In genomic region chr13:73401769-73402168, GRCh38 we compare ENCODE assay signal across 26 cellular contexts.
DNase-seq lines count a peak whose midpoint lies in the region; ATAC-seq and TF ChIP-seq lines count a peak whose summit lies in the region.
"Had no signal": no experiment of that assay in that cellular context is flagged by ENCODE, and none has a peak within 500 bp of the region (broad histone marks: within the 10 kb centered on the region; RNA-seq: fewer than 3 reads in every experiment).

No MANE protein-coding gene starts in this region.

- H3K9me3 ChIP-seq in WERI-Rb-1 (ENCODE audit: severe bottlenecking) (no peaks in the 10 kb centered on the region), upper lobe of right lung (no peaks in the 10 kb centered on the region)
- H3K9me3 ChIP-seq: BLaER1, body of pancreas, tibial artery had no signal

- no peaks in the 10 kb centered on the region for H3K4me1 Mint-ChIP-seq in activated naive CD4-positive, alpha-beta T cell treated with anti-CD3 and anti-CD28 coated beads, Interleukin-2, amount 10 ng/mL, durations not matched to agents 7 days and 5 days
- H3K4me1 Mint-ChIP-seq: activated T-helper 17 cell treated with anti-CD3 and anti-CD28 coated beads, Interleukin-2, amount 50 U/mL, for 72 hours; memory B cell; naive thymus-derived CD4-positive, alpha-beta T cell had no signal

- intact Hi-C loops in upper lobe of right lung (cut with DNase I), result no loop called here

- H3K27me3 ChIP-seq in WERI-Rb-1 (ENCODE audit: insufficient read depth, low read depth, severe bottlenecking) (no peaks in the 10 kb centered on the region), upper lobe of right lung (no peaks in the 10 kb centered on the region)
- H3K27me3 ChIP-seq: BLaER1, body of pancreas, tibial artery had no signal

- no peaks in the 10 kb centered on the region for H3K36me3 Mint-ChIP-seq in activated naive CD4-positive, alpha-beta T cell treated with anti-CD3 and anti-CD28 coated beads, Interleukin-2, amount 10 ng/mL, durations not matched to agents 7 days and 5 days
- H3K36me3 Mint-ChIP-seq: memory B cell; naive thymus-derived CD4-positive, alpha-beta T cell had no signal

- no peaks in the 10 kb centered on the region for H3K9me3 Mint-ChIP-seq in activated naive CD4-positive, alpha-beta T cell treated with anti-CD3 and anti-CD28 coated beads, Interleukin-2, amount 10 ng/mL, durations not matched to agents 7 days and 5 days
- H3K9me3 Mint-ChIP-seq: activated T-helper 17 cell treated with anti-CD3 and anti-CD28 coated beads, Interleukin-2, amount 50 U/mL, for 72 hours; naive thymus-derived CD4-positive, alpha-beta T cell; stimulated activated naive CD8-positive, alpha-beta T cell treated with anti-CD3 and anti-CD28 coated beads, Interleukin-15, Interleukin-2, amounts not matched to agents 100 ng/mL and 50 ng/mL, for 24 hours had no signal

- H3K4me1 ChIP-seq in upper lobe of right lung, result no peaks in the 10 kb centered on the region
- H3K4me1 ChIP-seq: BLaER1 had no signal

- CTCF ChIA-PET in activated naive CD4-positive, alpha-beta T cell treated with anti-CD3 and anti-CD28 coated beads, Interleukin-2, amount 10 ng/mL, durations not matched to agents 7 days and 5 days (lab: Charles Lee), result no interaction called here

- no peak overlapping the region for H3K4me3 ChIP-seq in WERI-Rb-1 (ENCODE audit: low read depth, low read length)
- H3K4me3 ChIP-seq in upper lobe of right lung, result no peak overlapping the region
- H3K4me3 ChIP-seq: BLaER1, body of pancreas, SK-N-MC, tibial artery had no signal

- no peak overlapping the region for H3K27ac Mint-ChIP-seq in activated naive CD4-positive, alpha-beta T cell treated with anti-CD3 and anti-CD28 coated beads, Interleukin-2, amount 10 ng/mL, durations not matched to agents 7 days and 5 days
- H3K27ac Mint-ChIP-seq: activated T-helper 17 cell treated with anti-CD3 and anti-CD28 coated beads, Interleukin-2, amount 50 U/mL, for 72 hours; memory B cell; naive thymus-derived CD4-positive, alpha-beta T cell; stimulated activated naive CD8-positive, alpha-beta T cell treated with anti-CD3 and anti-CD28 coated beads, Interleukin-15, Interleukin-2, amounts not matched to agents 100 ng/mL and 50 ng/mL, for 24 hours had no signal

- no peaks in the 10 kb centered on the region for H3K36me3 ChIP-seq in WERI-Rb-1
- H3K36me3 ChIP-seq in upper lobe of right lung, result no peaks in the 10 kb centered on the region
- H3K36me3 ChIP-seq: BLaER1, tibial artery had no signal

- DNase-seq in NCI-H82 (lab: John Stamatoyannopoulos, UW) (peak; percentile 32), NCI-H82 treated with DMSO at 0.1 percent for 48 hours (lab: John Stamatoyannopoulos, UW; ENCODE audit: unreplicated experiment) (no peak), WERI-Rb-1 (no peak), iPS-NIHi7 (ENCODE audit: extremely low spot score) (peak; percentile 26), T-helper 9 cell (no peak), upper lobe of right lung (no peak)
- no peak for DNase-seq in activated naive CD4-positive, alpha-beta T cell treated with anti-CD3 and anti-CD28 coated beads, Interleukin-2, amount 10 ng/mL, durations not matched to agents 7 days and 5 days
- no peak for DNase-seq in stimulated activated CD4-positive, alpha-beta T cell treated with anti-CD3 and anti-CD28 coated beads, Interleukin-1b, Interleukin-23, amount 100 ng/mL, for 48 hours
- DNase-seq: activated CD4-positive, alpha-beta T cell treated with anti-CD3 and anti-CD28 coated beads, Interleukin-2, amount 50 U/mL, for 4 hours; activated CD8-positive, alpha-beta memory T cell treated with anti-CD3 and anti-CD28 coated beads, Interleukin-2, amount 50 U/mL, for 4 hours; body of pancreas; effector CD8-positive, alpha-beta T cell; HCEC 1CT; KBM-7; kidney glomerular epithelial cell; naive thymus-derived CD4-positive, alpha-beta T cell; NCI-H187; NCI-H226; stimulated activated CD4-positive, alpha-beta T cell treated with anti-CD3 and anti-CD28 coated beads, Interleukin-4, amount 100 ng/mL, for 4 hours; tibial artery had no signal

- 0 out of 2 replicates have a peak, but pooled peaks have one; percentile 17 for TF ChIP-seq CTCF in WERI-Rb-1 (IDR thresholded peaks at IDR 0.05; ENCODE audit: low read depth, low read length)
- TF ChIP-seq CTCF in upper lobe of right lung (IDR thresholded peaks at IDR 0.05), result no peak

- no peak overlapping the region for H3K4me3 Mint-ChIP-seq in activated naive CD4-positive, alpha-beta T cell treated with anti-CD3 and anti-CD28 coated beads, Interleukin-2, amount 10 ng/mL, durations not matched to agents 7 days and 5 days
- H3K4me3 Mint-ChIP-seq: activated T-helper 17 cell treated with anti-CD3 and anti-CD28 coated beads, Interleukin-2, amount 50 U/mL, for 72 hours; memory B cell; naive thymus-derived CD4-positive, alpha-beta T cell; stimulated activated naive CD8-positive, alpha-beta T cell treated with anti-CD3 and anti-CD28 coated beads, Interleukin-15, Interleukin-2, amounts not matched to agents 100 ng/mL and 50 ng/mL, for 24 hours had no signal

- no peak for ATAC-seq in upper lobe of right lung
- ATAC-seq: activated T-helper 17 cell treated with anti-CD3 and anti-CD28 coated beads, Interleukin-2, amount 50 U/mL, for 72 hours; body of pancreas; esophagus mucosa; naive thymus-derived CD4-positive, alpha-beta T cell had no signal

- H3K27me3 Mint-ChIP-seq in activated naive CD4-positive, alpha-beta T cell treated with anti-CD3 and anti-CD28 coated beads, Interleukin-2, amount 10 ng/mL, durations not matched to agents 7 days and 5 days, result no peaks in the 10 kb centered on the region
- H3K27me3 Mint-ChIP-seq: activated T-helper 17 cell treated with anti-CD3 and anti-CD28 coated beads, Interleukin-2, amount 50 U/mL, for 72 hours; memory B cell; stimulated activated naive CD8-positive, alpha-beta T cell treated with anti-CD3 and anti-CD28 coated beads, Interleukin-15, Interleukin-2, amounts not matched to agents 100 ng/mL and 50 ng/mL, for 24 hours had no signal

- no peak overlapping the region for H3K27ac ChIP-seq in WERI-Rb-1
- H3K27ac ChIP-seq in upper lobe of right lung, result no peak overlapping the region
- H3K27ac ChIP-seq: BLaER1, body of pancreas, SK-N-MC, tibial artery had no signal

Comparison
In these comparisons a context has a peak if more than half of its experiments do, and no peak if none do; other contexts are left out.
1. DNase-seq: peak in NCI-H82 (single experiment) and iPS-NIHi7 (single experiment); none in NCI-H82 treated with DMSO at 0.1 percent for 48 hours (single experiment), WERI-Rb-1 (single experiment), T-helper 9 cell (single experiment), activated naive CD4-positive, alpha-beta T cell treated with anti-CD3 and anti-CD28 coated beads, Interleukin-2, amount 10 ng/mL, durations not matched to agents 7 days and 5 days (single experiment), stimulated activated CD4-positive, alpha-beta T cell treated with anti-CD3 and anti-CD28 coated beads, Interleukin-1b, Interleukin-23, amount 100 ng/mL, for 48 hours (single experiment) and upper lobe of right lung (single experiment).